In the genomic region with DNA sequence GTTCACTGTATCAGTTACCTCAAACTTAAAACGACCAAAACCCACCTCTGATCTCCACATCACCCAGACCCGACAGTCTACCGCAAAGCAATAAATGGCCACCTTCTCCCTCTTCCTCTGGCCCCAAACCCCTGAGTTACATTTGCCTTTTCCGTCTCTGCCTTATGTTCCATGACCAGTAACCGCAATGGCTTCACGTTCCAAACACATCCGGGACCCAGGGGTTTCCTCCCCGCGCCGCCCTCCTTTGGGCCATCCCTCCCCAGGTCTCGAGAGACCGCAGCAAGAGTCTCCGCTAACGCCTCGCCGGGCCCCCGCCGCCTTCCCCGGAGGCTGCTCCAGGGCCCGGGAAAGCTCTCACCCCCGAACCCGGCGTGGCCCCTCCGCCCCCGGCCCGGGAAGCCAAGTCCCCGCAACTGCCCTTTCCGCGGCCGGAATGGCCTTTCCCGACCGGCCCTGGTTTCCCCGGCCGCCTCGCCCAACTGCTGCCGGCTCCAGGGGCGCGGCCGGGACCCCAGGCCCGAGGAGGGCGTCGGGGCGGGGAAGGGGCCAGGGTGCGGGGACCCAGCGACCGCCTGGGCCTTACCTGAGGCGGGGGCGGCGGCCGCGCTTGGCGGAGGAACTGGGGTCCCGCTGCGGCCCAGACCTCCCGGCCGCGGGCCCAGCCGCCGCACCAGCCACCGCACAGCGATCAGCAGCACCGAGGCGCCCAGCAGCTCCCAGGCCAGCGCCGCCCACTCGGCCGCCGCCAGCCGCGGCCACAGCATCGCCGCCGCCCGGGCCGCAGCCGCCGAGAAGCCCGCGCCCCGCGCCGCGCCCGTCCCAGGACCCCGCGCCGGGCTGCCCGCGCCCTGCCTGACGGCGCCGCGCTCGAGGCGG, we compare ENCODE assay signal across 8 cellular contexts.
DNase-seq lines count a peak whose midpoint lies in the region; ATAC-seq and TF ChIP-seq lines count a peak whose summit lies in the region.

A gene (minus strand): TSS at position 801 of the 879 bp plus-strand sequence. CDS start 34 bp downstream, at position 767.

- H3K4me3 ChIP-seq in brain microvascular endothelial cell (ENCODE audit: low read depth, low read length) = peak within 1 kb of the TSS; percentile 82

- peak within 1 kb of the TSS; percentile 95 for H3K27ac ChIP-seq in brain microvascular endothelial cell

- no peak for TF ChIP-seq CTCF in brain microvascular endothelial cell (IDR thresholded peaks at IDR 0.05; ENCODE audit: low read depth, low read length, missing control alignments)

- peak; percentile 36 for ATAC-seq in GM21717 (IDR thresholded peaks at IDR 0.05; ENCODE audit: unreplicated experiment)

- DNase-seq in ELR (ENCODE audit: low read depth) (peak; percentile 84), KG1 (lab: John Stamatoyannopoulos, UW) (peak; percentile 12), UCSD-AML1 (lab: John Stamatoyannopoulos, UW; ENCODE audit: unreplicated experiment) (peak; percentile 71), brain microvascular endothelial cell (peak; percentile 72), iPS-NIHi11 (ENCODE audit: low spot score) (peak; percentile 88), NCI-H524 treated with DMSO at 0.1 percent for 48 hours (lab: John Stamatoyannopoulos, UW) (no peak)
- peak; percentile 42 to 69 for DNase-seq in stimulated activated CD4-positive, alpha-beta T cell treated with anti-CD3 and anti-CD28 coated beads, Interleukin-12 subunit alpha, Interleukin-12 subunit beta, amount 100 ng/mL, for 24 hours (ENCODE audit: low read depth in 2 of 2)

- in situ Hi-C loops in brain microvascular endothelial cell (cut with HindIII; ENCODE audit: low pct_ligation_motif_present, low sequenced_read_pairs) = no loop called here

- H3K27me3 ChIP-seq in brain microvascular endothelial cell (replicated peaks) = no peaks in the 10 kb centered on the region

- peaks cover 18% of the 10 kb centered on the region for H3K36me3 ChIP-seq in brain microvascular endothelial cell (replicated peaks)
